24 cellular contexts compared by ENCODE assay signal in the genomic region with DNA sequence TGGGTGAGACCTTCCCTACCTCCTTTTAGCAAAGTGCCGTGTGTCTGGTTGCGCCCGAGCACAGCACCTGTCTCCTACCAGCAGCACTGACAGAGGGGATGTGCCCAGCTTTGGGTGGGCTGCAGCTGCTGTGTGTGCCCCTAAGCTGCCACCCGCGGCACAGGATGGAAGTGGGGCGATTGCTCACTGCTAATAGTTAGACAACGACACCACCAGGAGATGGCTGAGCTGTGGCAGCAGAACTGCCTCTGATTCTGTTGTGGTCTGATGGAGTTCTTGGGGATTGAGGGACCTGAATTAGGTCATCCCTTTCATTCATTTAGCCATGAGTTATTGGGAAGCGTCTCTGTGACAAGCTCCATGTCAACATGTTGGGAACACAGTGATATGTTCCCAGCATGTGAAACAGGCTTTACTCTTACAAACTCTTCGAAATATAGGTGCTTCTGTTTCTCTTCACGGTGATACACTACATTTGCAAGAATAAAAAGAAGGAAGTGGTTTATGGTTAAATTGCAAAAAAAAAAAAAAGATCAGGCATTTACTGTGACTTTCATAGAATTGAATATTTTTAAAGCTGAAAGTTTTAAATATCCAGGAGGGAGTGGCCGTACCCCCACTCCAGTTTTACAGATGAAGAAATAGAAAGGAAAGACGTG.
DNase-seq lines count a peak whose midpoint lies in the region; ATAC-seq and TF ChIP-seq lines count a peak whose summit lies in the region.
"Had no signal": no experiment of that assay in that cellular context is flagged by ENCODE, and none has a peak within 500 bp of the region (broad histone marks: within the 10 kb centered on the region; RNA-seq: fewer than 3 reads in every experiment).

No MANE protein-coding gene starts in this region.

- H3K9ac ChIP-seq in DND-41 (ENCODE audit: low read depth, low read length) = peak overlapping the region; percentile 5; the same call in 1 of the 2 replicates
- H3K9ac ChIP-seq: GM23248 had no signal

- peak overlapping the region; percentile 45 for H2AFZ ChIP-seq in DND-41 (ENCODE audit: low read depth, low read length)
- H2AFZ ChIP-seq: GM23248, PC-9 had no signal

- TF ChIP-seq CTCF in DND-41 (IDR thresholded peaks at IDR 0.05; ENCODE audit: borderline replicate concordance, extremely low read depth, low read length, poor library complexity, severe bottlenecking) = peak; percentile 67
- TF ChIP-seq CTCF in natural killer cell (IDR thresholded peaks at IDR 0.05) = no peak
- TF ChIP-seq CTCF in Caco-2 (IDR thresholded peaks at IDR 0.05; ENCODE audit: insufficient read depth in 1 of 2, low read depth in 1 of 2, low read length in 1 of 2, severe bottlenecking in 1 of 2, unreplicated experiment in 1 of 2) = no peak

- no peaks in the 10 kb centered on the region for H3K27me3 ChIP-seq in DND-41 (ENCODE audit: insufficient read depth, low read length, poor library complexity)
- no peaks in the 10 kb centered on the region; the same call in 1 of the 2 replicates for H3K27me3 ChIP-seq in Caco-2 (replicated peaks; ENCODE audit: control insufficient read depth, insufficient read depth, low read length)
- H3K27me3 ChIP-seq: brain microvascular endothelial cell, SJSA1, upper lobe of left lung had no signal

- peaks cover 3% of the 10 kb centered on the region for H3K27me3 Mint-ChIP-seq in activated T-cell treated with anti-CD3 and anti-CD28 coated beads, Interleukin-2, amount 50 U/mL, for 24 hours
- H3K27me3 Mint-ChIP-seq in natural killer cell (ENCODE audit: low read depth in 2 of 2) = peaks cover 0 to under 1% of the 10 kb centered on the region in 2 donors
- H3K27me3 Mint-ChIP-seq in Caco-2 (ENCODE audit: insufficient read depth, unreplicated experiment) = peaks cover 26% of the 10 kb centered on the region

- H3K36me3 ChIP-seq in DND-41 (ENCODE audit: insufficient read depth, low read length) (no peaks in the 10 kb centered on the region), Caco-2 (ENCODE audit: control insufficient read depth, insufficient read depth, low read length) (no peaks in the 10 kb centered on the region)
- H3K36me3 ChIP-seq: brain microvascular endothelial cell, SJSA1, upper lobe of left lung had no signal

- peak overlapping the region; percentile 23 for H3K4me3 Mint-ChIP-seq in activated T-cell treated with anti-CD3 and anti-CD28 coated beads, Interleukin-2, amount 50 U/mL, for 24 hours
- H3K4me3 Mint-ChIP-seq in natural killer cell = peak overlapping the region; percentile 94
- no peak overlapping the region for H3K4me3 Mint-ChIP-seq in Caco-2 (ENCODE audit: unreplicated experiment)
- H3K4me3 Mint-ChIP-seq: memory B cell, nephron progenitor cell had no signal

- H3K4me1 Mint-ChIP-seq in activated T-cell treated with anti-CD3 and anti-CD28 coated beads, Interleukin-2, amount 50 U/mL, for 24 hours (ENCODE audit: low read depth) = peaks cover 31% of the 10 kb centered on the region
- H3K4me1 Mint-ChIP-seq in natural killer cell (peaks cover 48 to 63% of the 10 kb centered on the region in 2 donors), Caco-2 (ENCODE audit: low read depth, unreplicated experiment) (no peaks in the 10 kb centered on the region)
- H3K4me1 Mint-ChIP-seq: memory B cell had no signal

- H3K4me1 ChIP-seq in DND-41 (ENCODE audit: insufficient read depth, low read length) (peaks cover 44% of the 10 kb centered on the region), Caco-2 (no peaks in the 10 kb centered on the region)
- H3K4me1 ChIP-seq: SJSA1 had no signal

- DNase-seq in activated T-cell treated with anti-CD3 and anti-CD28 coated beads, Interleukin-2, amount 50 U/mL, for 24 hours = no peak
- DNase-seq in activated T-cell treated with anti-CD3 and anti-CD28 coated beads for 4 hours = no peak
- DNase-seq in DND-41 = peak; percentile 52
- peak; percentile 65 for DNase-seq in activated effector memory CD4-positive, alpha-beta T cell treated with anti-CD3 and anti-CD28 coated beads, Interleukin-2, amount 50 U/mL, for 16 hours
- peak; percentile 20 for DNase-seq in natural killer cell
- DNase-seq in ureter (ENCODE audit: low spot score) = no peak
- DNase-seq in Caco-2 = no peak
- no peak for DNase-seq in NCI-H69 (lab: John Stamatoyannopoulos, UW)
- DNase-seq: ACHN; brain microvascular endothelial cell; cortex of kidney; EL; foreskin fibroblast; GM23248; kidney glomerular epithelial cell; NCI-H1105 treated with DMSO at 0.1 percent for 48 hours; nephron progenitor cell; PC-9; stimulated activated naive CD4-positive, alpha-beta T cell treated with Interleukin-2 at 50 U/mL for 16 hours; T-helper 9 cell had no signal

- no peaks in the 10 kb centered on the region for H3K36me3 Mint-ChIP-seq in activated T-cell treated with anti-CD3 and anti-CD28 coated beads, Interleukin-2, amount 50 U/mL, for 24 hours (ENCODE audit: low read depth)
- H3K36me3 Mint-ChIP-seq in natural killer cell = peaks cover 7% of the 10 kb centered on the region
- no peaks in the 10 kb centered on the region for H3K36me3 Mint-ChIP-seq in Caco-2 (ENCODE audit: insufficient read depth, unreplicated experiment)
- H3K36me3 Mint-ChIP-seq: memory B cell had no signal

- H3K4me2 ChIP-seq in DND-41 (ENCODE audit: insufficient read depth, low read length) = peak overlapping the region; percentile 50
- H3K4me2 ChIP-seq: PC-9 had no signal

- POLR2A ChIA-PET in Caco-2 (lab: Charles Lee) = no interaction called here

- no TSS peak for BruUV-seq in Caco-2 (replicated peaks; lab: Mats Ljungman, UMichigan)

- H3K9me3 Mint-ChIP-seq in activated T-cell treated with anti-CD3 and anti-CD28 coated beads, Interleukin-2, amount 50 U/mL, for 24 hours = no peaks in the 10 kb centered on the region
- no peaks in the 10 kb centered on the region for H3K9me3 Mint-ChIP-seq in natural killer cell
- H3K9me3 Mint-ChIP-seq in Caco-2 (ENCODE audit: unreplicated experiment) = no peaks in the 10 kb centered on the region
- H3K9me3 Mint-ChIP-seq: nephron progenitor cell had no signal

- intact Hi-C loops in natural killer cell (cut with micrococcal nuclease) = loop anchor here (10.0 kb wide), 1 partner anchor 141 kb away; no protein-coding TSS in a partner anchor
- intact Hi-C loops in Caco-2 (cut with micrococcal nuclease; ENCODE audit: unreplicated experiment) = no loop called here

- H3K79me2 ChIP-seq in DND-41 (ENCODE audit: insufficient read depth, low read length) = no peaks in the 10 kb centered on the region

- H3K4me3 ChIP-seq in DND-41 (ENCODE audit: low read depth in 1 of 2, low read length in 2 of 2) = 0 out of 4 replicates have a peak overlapping the region, but pooled peaks of 1 of the 2 experiments have one; percentile 3
- H3K4me3 ChIP-seq in Caco-2 (ENCODE audit: low read depth, low read length) = no peak overlapping the region
- H3K4me3 ChIP-seq: GM23248, PC-9, SJSA1, upper lobe of left lung had no signal

- peak overlapping the region; percentile 72 for H3K27ac ChIP-seq in DND-41 (ENCODE audit: low read length)
- H3K27ac ChIP-seq: brain microvascular endothelial cell, GM23248, PC-9, SJSA1, upper lobe of left lung had no signal

- peak; percentile 89 for ATAC-seq in DND-41 (ENCODE audit: insufficient read depth, low read depth)
- peak; percentile 64 to 81 (median 75) for ATAC-seq in natural killer cell
- ATAC-seq: activated CD4-positive, CD25-positive, alpha-beta regulatory T cell treated with anti-CD3 and anti-CD28 coated beads, Interleukin-2, amount 50 U/mL, for 24 hours had no signal

- CTCF ChIA-PET in Caco-2 (lab: Charles Lee) = no interaction called here

- no peaks in the 10 kb centered on the region for H4K20me1 ChIP-seq in DND-41 (ENCODE audit: insufficient read depth, low read length)

- no peaks in the 10 kb centered on the region for H3K9me3 ChIP-seq in DND-41 (ENCODE audit: insufficient read depth, low read length, severe bottlenecking)
- H3K9me3 ChIP-seq in Caco-2 = no peaks in the 10 kb centered on the region
- H3K9me3 ChIP-seq: SJSA1, upper lobe of left lung had no signal

- no peak overlapping the region for H3K27ac Mint-ChIP-seq in activated T-cell treated with anti-CD3 and anti-CD28 coated beads, Interleukin-2, amount 50 U/mL, for 24 hours
- H3K27ac Mint-ChIP-seq in natural killer cell = peak overlapping the region; percentile 86 to 90
- H3K27ac Mint-ChIP-seq in Caco-2 (ENCODE audit: unreplicated experiment) = no peak overlapping the region
- H3K27ac Mint-ChIP-seq: memory B cell, nephron progenitor cell had no signal

Comparison
In these comparisons a context has a peak if more than half of its experiments do, and no peak if none do; other contexts are left out.
1. DNase-seq: peak in DND-41 (single experiment), activated effector memory CD4-positive, alpha-beta T cell treated with anti-CD3 and anti-CD28 coated beads, Interleukin-2, amount 50 U/mL, for 16 hours (single experiment) and natural killer cell (single experiment); none in activated T-cell treated with anti-CD3 and anti-CD28 coated beads, Interleukin-2, amount 50 U/mL, for 24 hours (single experiment), activated T-cell treated with anti-CD3 and anti-CD28 coated beads for 4 hours (single experiment), ureter (single experiment), Caco-2 (0 of 2) and NCI-H69 (single experiment).
2. H3K27ac Mint-ChIP-seq: peak in natural killer cell (2 of 2); none in activated T-cell treated with anti-CD3 and anti-CD28 coated beads, Interleukin-2, amount 50 U/mL, for 24 hours (single experiment) and Caco-2 (single experiment).